ENCODE assay signal across 8 cellular contexts in the genomic region with DNA sequence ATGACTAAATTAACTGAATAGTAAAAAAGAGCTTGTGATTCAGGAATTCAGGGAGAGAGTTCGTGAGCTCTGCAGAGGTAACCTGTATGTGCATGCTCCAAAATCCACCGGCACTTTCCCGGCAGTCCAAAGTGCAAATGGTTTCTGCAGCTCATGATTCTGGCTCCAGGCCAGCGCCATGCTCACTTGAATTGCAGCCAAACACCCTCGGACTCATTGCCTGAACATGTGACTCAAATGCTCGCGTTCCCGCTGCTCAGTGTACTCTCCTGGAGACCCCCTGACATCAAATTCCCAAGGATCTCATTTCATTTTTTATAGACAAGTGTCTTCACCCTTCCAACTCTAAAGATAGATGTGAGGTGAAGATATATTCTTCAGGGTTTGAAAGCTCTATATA. TPM values are rescaled to one million over a fixed set of nuclear protein-coding genes. Genes with fewer than 3 reads are reported as not detected.
A peak's percentile ranks its signal among the peaks of the same experiment; 100 is the strongest.
DNase-seq lines count a peak whose midpoint lies in the region; ATAC-seq, FAIRE-seq and TF ChIP-seq lines count a peak whose summit lies in the region.

No MANE protein-coding gene starts in this region.

- H3K36me3 Mint-ChIP-seq in astrocyte (ENCODE audit: low read depth, unreplicated experiment), result no peaks in the 10 kb centered on the region
- no peaks in the 10 kb centered on the region for H3K36me3 Mint-ChIP-seq in stimulated activated naive B cell treated with anti-CD40 and anti-IgM and Interleukin-4, amounts not matched to agents 10 μg/mL and 1 μg/mL and 100 μg/mL, for 72 hours

- H3K79me2 ChIP-seq in astrocyte (ENCODE audit: insufficient read depth, low read length), result no peaks in the 10 kb centered on the region

- H3K4me1 ChIP-seq in astrocyte (ENCODE audit: insufficient read depth, low read length), result peaks cover 18% of the 10 kb centered on the region

- peak overlapping the region; percentile 72 for H3K4me2 ChIP-seq in astrocyte (ENCODE audit: low read length)

- no peaks in the 10 kb centered on the region for H3K36me3 ChIP-seq in astrocyte (ENCODE audit: insufficient read depth, low read length)

- peak; percentile 74 for DNase-seq in Right ventricle myocardium inferior (ENCODE audit: missing footprints)
- DNase-seq in cardiac septum (ENCODE audit: low spot score), result no peak
- peak; percentile 57 for DNase-seq in astrocyte (ENCODE audit: low read depth)
- DNase-seq in kidney tubule cell (ENCODE audit: low spot score), result peak; percentile 86
- no peak for DNase-seq in cerebellum (ENCODE audit: low spot score)
- DNase-seq in middle frontal gyrus (ENCODE audit: extremely low spot score, low spot score), result no peak
- no peak for DNase-seq in stimulated activated naive B cell treated with anti-CD40 and anti-IgM and Interleukin-4, amounts not matched to agents 10 μg/mL and 1 μg/mL and 100 μg/mL, for 72 hours
- DNase-seq in NCI-H1930 (lab: John Stamatoyannopoulos, UW), result no peak

- H4K20me1 ChIP-seq in astrocyte (ENCODE audit: insufficient read depth, low read length), result no peaks in the 10 kb centered on the region

- peak overlapping the region; percentile 29 for H3K27ac ChIP-seq in astrocyte (ENCODE audit: low read depth, low read length)

- no peak for TF ChIP-seq CTCF in astrocyte (IDR thresholded peaks at IDR 0.05; ENCODE audit: insufficient read depth, low read depth, low read length)

- H3K9me3 ChIP-seq in astrocyte (ENCODE audit: insufficient read depth, low read depth, low read length), result no peaks in the 10 kb centered on the region

- H3K4me3 Mint-ChIP-seq in astrocyte (ENCODE audit: unreplicated experiment), result no peak overlapping the region
- H3K4me3 Mint-ChIP-seq in stimulated activated naive B cell treated with anti-CD40 and anti-IgM and Interleukin-4, amounts not matched to agents 10 μg/mL and 1 μg/mL and 100 μg/mL, for 72 hours, result no peak overlapping the region

- H3K9me3 Mint-ChIP-seq in astrocyte (ENCODE audit: unreplicated experiment), result peaks cover 2% of the 10 kb centered on the region
- no peaks in the 10 kb centered on the region for H3K9me3 Mint-ChIP-seq in stimulated activated naive B cell treated with anti-CD40 and anti-IgM and Interleukin-4, amounts not matched to agents 10 μg/mL and 1 μg/mL and 100 μg/mL, for 72 hours

- intact Hi-C loops in Right ventricle myocardium inferior (cut with DNase I), result loop anchor here (5.0 kb wide), 2 partner anchors 43 to 92 kb away; partner anchors contain the start of gene SH3RF1
- intact Hi-C loops in cardiac septum (cut with DNase I), result loop anchor here (5.0 to 10.0 kb wide), 2 partner anchors 170 to 393 kb away; no protein-coding TSS in a partner anchor

- H3K27me3 ChIP-seq in astrocyte (ENCODE audit: insufficient read depth, low read length), result no peaks in the 10 kb centered on the region

- H2AFZ ChIP-seq in astrocyte (ENCODE audit: low read depth, low read length), result no peak overlapping the region

- H3K27ac Mint-ChIP-seq in astrocyte (ENCODE audit: unreplicated experiment), result no peak overlapping the region
- no peak overlapping the region for H3K27ac Mint-ChIP-seq in stimulated activated naive B cell treated with anti-CD40 and anti-IgM and Interleukin-4, amounts not matched to agents 10 μg/mL and 1 μg/mL and 100 μg/mL, for 72 hours

- H3K4me1 Mint-ChIP-seq in astrocyte (ENCODE audit: low read depth, unreplicated experiment), result peaks cover 16% of the 10 kb centered on the region
- H3K4me1 Mint-ChIP-seq in stimulated activated naive B cell treated with anti-CD40 and anti-IgM and Interleukin-4, amounts not matched to agents 10 μg/mL and 1 μg/mL and 100 μg/mL, for 72 hours, result no peaks in the 10 kb centered on the region

- H3K27me3 Mint-ChIP-seq in astrocyte (ENCODE audit: low read depth, unreplicated experiment), result peaks cover 6% of the 10 kb centered on the region
- peaks cover 0 to 5% of the 10 kb centered on the region in 2 donors for H3K27me3 Mint-ChIP-seq in stimulated activated naive B cell treated with anti-CD40 and anti-IgM and Interleukin-4, amounts not matched to agents 10 μg/mL and 1 μg/mL and 100 μg/mL, for 72 hours

- H3K9ac ChIP-seq in astrocyte (ENCODE audit: low read length), result peak overlapping the region; percentile 40

- ATAC-seq in Right ventricle myocardium inferior, result peak; percentile 72
- no peak for ATAC-seq in stimulated activated naive B cell treated with anti-CD40 and anti-IgM and Interleukin-4, amounts not matched to agents 10 μg/mL and 1 μg/mL and 100 μg/mL, for 72 hours (replicated peaks)

- peak overlapping the region; percentile 26 for H3K4me3 ChIP-seq in astrocyte (ENCODE audit: insufficient read depth, low read depth, low read length)

- FAIRE-seq in astrocyte (lab: Jason Lieb, UNC), result peak; percentile 58

RNA-seq across cellular contexts. Expression of gene SH3RF1, which starts 44.1 kb away (rescaled TPM):
- total RNA-seq in Right ventricle myocardium inferior, result 8.8 TPM
- 15.6 TPM for total RNA-seq in cardiac septum
- 20.8 and 25.9 TPM in 2 replicates for total RNA-seq in astrocyte
- 27.2 TPM for total RNA-seq in cerebellum

Comparison
In these comparisons a context has a peak if more than half of its experiments do, and no peak if none do; other contexts are left out.
1. DNase-seq: peak in Right ventricle myocardium inferior (single experiment), astrocyte (single experiment) and kidney tubule cell (single experiment); none in cardiac septum (single experiment), cerebellum (single experiment), middle frontal gyrus (single experiment), stimulated activated naive B cell treated with anti-CD40 and anti-IgM and Interleukin-4, amounts not matched to agents 10 μg/mL and 1 μg/mL and 100 μg/mL, for 72 hours (single experiment) and NCI-H1930 (0 of 2).